ENCODE assay signal across 17 cellular contexts in genomic region chr7:134029-134428, GRCh38.
"Had no signal": no experiment of that assay in that cellular context is flagged by ENCODE, and none has a peak within 500 bp of the region (broad histone marks: within the 10 kb centered on the region; RNA-seq: fewer than 3 reads in every experiment).

No MANE protein-coding gene starts in this region.

- FAIRE-seq: endothelial cell of umbilical vein, pancreas had no signal

- DNase-seq: erythroblast; foreskin keratinocyte; immature natural killer cell; left colon; mammary epithelial cell; natural killer cell; pancreas; right lobe of liver; spleen; stimulated activated CD4-positive, alpha-beta T cell treated with anti-CD3 and anti-CD28 coated beads, Interleukin-15, amount 100 ng/mL, for 24 hours; stimulated activated CD4-positive, alpha-beta T cell treated with anti-CD3 and anti-CD28 coated beads, Interleukin-1b, Interleukin-23, amount 100 ng/mL, for 48 hours; stimulated activated CD4-positive, alpha-beta T cell treated with anti-CD3 and anti-CD28 coated beads, Interleukin-4, amount 100 ng/mL, for 24 hours; stomach; substantia nigra; transverse colon had no signal

- ATAC-seq: foreskin keratinocyte; left colon; natural killer cell; pancreas; stimulated activated memory B cell treated with anti-CD40 and anti-IgM and Interleukin-4, amounts not matched to agents 10 μg/mL and 1 μg/mL and 100 μg/mL, for 72 hours had no signal
